Comparison of ENCODE assay signal across 1 cellular context in the genomic region with DNA sequence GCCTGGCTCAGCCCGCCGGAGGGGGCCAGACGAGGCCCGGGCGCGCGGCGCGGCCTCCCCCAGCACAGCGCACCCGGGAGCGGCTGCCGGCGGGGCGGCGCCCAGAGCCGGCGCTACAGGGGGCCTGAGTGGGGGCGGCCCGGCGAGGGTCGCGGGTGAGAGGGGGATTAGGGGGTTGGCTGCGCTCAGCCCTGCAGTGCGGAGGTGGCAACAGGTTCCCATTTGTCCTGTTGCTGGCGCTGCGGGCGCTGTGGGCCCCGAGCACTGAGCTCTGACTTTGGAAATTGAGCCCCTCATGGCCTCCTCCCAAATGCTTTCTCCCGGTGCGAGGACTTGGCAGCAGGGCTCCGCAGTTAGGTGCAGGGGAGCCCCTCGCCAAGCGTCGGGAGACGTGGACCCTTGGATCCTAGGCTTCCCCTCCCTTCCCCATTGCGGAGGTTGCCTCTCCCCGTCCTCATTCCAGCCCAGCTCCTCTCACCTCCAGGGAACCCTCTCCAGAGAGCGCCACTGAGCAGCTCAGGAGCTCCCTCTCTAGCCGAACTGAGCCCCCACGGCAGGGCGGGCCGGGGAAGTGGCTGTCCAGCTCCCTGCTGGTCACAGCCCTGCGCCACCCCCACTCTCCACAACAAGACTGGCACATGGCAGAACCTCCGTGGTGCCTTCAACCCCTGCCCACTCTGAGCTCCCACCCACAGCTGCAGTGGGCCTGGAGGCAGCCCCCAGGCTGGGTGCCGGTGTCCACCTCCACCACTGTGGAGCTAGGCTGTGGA.
TF ChIP-seq lines count a peak whose summit lies in the region.

No MANE protein-coding gene starts in this region.

TF ChIP-seq in HCT116, 20 proteins besides CTCF, POLR2A, EP300 and RAD21 (continued from another document):
- TF ChIP-seq, protein P1, sequence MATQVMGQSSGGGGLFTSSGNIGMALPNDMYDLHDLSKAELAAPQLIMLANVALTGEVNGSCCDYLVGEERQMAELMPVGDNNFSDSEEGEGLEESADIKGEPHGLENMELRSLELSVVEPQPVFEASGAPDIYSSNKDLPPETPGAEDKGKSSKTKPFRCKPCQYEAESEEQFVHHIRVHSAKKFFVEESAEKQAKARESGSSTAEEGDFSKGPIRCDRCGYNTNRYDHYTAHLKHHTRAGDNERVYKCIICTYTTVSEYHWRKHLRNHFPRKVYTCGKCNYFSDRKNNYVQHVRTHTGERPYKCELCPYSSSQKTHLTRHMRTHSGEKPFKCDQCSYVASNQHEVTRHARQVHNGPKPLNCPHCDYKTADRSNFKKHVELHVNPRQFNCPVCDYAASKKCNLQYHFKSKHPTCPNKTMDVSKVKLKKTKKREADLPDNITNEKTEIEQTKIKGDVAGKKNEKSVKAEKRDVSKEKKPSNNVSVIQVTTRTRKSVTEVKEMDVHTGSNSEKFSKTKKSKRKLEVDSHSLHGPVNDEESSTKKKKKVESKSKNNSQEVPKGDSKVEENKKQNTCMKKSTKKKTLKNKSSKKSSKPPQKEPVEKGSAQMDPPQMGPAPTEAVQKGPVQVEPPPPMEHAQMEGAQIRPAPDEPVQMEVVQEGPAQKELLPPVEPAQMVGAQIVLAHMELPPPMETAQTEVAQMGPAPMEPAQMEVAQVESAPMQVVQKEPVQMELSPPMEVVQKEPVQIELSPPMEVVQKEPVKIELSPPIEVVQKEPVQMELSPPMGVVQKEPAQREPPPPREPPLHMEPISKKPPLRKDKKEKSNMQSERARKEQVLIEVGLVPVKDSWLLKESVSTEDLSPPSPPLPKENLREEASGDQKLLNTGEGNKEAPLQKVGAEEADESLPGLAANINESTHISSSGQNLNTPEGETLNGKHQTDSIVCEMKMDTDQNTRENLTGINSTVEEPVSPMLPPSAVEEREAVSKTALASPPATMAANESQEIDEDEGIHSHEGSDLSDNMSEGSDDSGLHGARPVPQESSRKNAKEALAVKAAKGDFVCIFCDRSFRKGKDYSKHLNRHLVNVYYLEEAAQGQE (IDR thresholded peaks at IDR 0.05; ENCODE audit: low read depth): no peak
- TF ChIP-seq ZFX (IDR thresholded peaks at IDR 0.05) (no peak), TCF7L2 (IDR thresholded peaks at IDR 0.05; ENCODE audit: borderline replicate concordance, extremely low read depth, insufficient read depth, insufficient read length) (no peak), ZNF274 (IDR thresholded peaks at IDR 0.05; ENCODE audit: low read depth, low read length) (no peak), JUND (IDR thresholded peaks at IDR 0.05) (no peak), POLR2AphosphoS5 (IDR thresholded peaks at IDR 0.05; ENCODE audit: low read depth, low read length) (no peak), CBX3 (IDR thresholded peaks at IDR 0.05; ENCODE audit: low read depth) (no peak), CEBPB (IDR thresholded peaks at IDR 0.05; ENCODE audit: low read depth) (no peak), SRF (IDR thresholded peaks at IDR 0.05; ENCODE audit: low read depth) (no peak), FOSL1 (IDR thresholded peaks at IDR 0.05; ENCODE audit: low read depth) (no peak), SIN3A (IDR thresholded peaks at IDR 0.05; ENCODE audit: low read depth) (no peak), EZH2phosphoT487 (IDR thresholded peaks at IDR 0.05; ENCODE audit: borderline replicate concordance) (no peak)
- TF ChIP-seq, protein P2, sequence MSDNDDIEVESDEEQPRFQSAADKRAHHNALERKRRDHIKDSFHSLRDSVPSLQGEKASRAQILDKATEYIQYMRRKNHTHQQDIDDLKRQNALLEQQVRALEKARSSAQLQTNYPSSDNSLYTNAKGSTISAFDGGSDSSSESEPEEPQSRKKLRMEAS (IDR thresholded peaks at IDR 0.05): no peak
